ENCODE assay signal across 12 cellular contexts in genomic region chr4:114249561-114250356, GRCh38.
"Had no signal": no experiment of that assay in that cellular context is flagged by ENCODE, and none has a peak within 500 bp of the region (broad histone marks: within the 10 kb centered on the region; RNA-seq: fewer than 3 reads in every experiment).

No MANE protein-coding gene starts in this region.

- H3K27ac ChIP-seq: colonic mucosa, epithelial cell of prostate, upper lobe of right lung had no signal

- H3K4me1 ChIP-seq: colonic mucosa, upper lobe of right lung had no signal

- H3K36me3 ChIP-seq: colonic mucosa, upper lobe of right lung had no signal

- H3K4me3 ChIP-seq: colonic mucosa, upper lobe of right lung had no signal

- H3K9me3 ChIP-seq: colonic mucosa, upper lobe of right lung had no signal

- DNase-seq: activated CD4-positive, alpha-beta T cell treated with anti-CD3 and anti-CD28 coated beads for 36 hours; activated CD8-positive, alpha-beta memory T cell treated with anti-CD3 and anti-CD28 coated beads, Interleukin-2, amount 50 U/mL, for 48 hours; activated CD8-positive, alpha-beta T cell treated with anti-CD3 and anti-CD28 coated beads for 36 hours; activated naive CD4-positive, alpha-beta T cell treated with Interleukin-2 at 50 U/mL for 16 hours; caudate nucleus; colonic mucosa; effector memory CD4-positive, alpha-beta T cell; head of caudate nucleus; stimulated activated CD4-positive, alpha-beta T cell treated with anti-CD3 and anti-CD28 coated beads, Interleukin-2, amount 100 ng/mL, for 48 hours; stimulated activated naive CD8-positive, alpha-beta T cell treated with anti-CD3 and anti-CD28 coated beads, Interleukin-15, Interleukin-2, amounts not matched to agents 100 U/mL and 50 U/mL, for 24 hours; upper lobe of right lung had no signal

- ATAC-seq: activated CD4-positive, alpha-beta T cell treated with anti-CD3 and anti-CD28 coated beads for 36 hours; activated CD8-positive, alpha-beta T cell treated with anti-CD3 and anti-CD28 coated beads for 36 hours; stimulated activated naive CD8-positive, alpha-beta T cell treated with anti-CD3 and anti-CD28 coated beads, Interleukin-15, Interleukin-2, amounts not matched to agents 100 U/mL and 50 U/mL, for 24 hours; upper lobe of right lung had no signal

- H3K27me3 ChIP-seq: colonic mucosa, upper lobe of right lung had no signal
